Comparison of ENCODE assay signal across 8 cellular contexts in the genomic region with DNA sequence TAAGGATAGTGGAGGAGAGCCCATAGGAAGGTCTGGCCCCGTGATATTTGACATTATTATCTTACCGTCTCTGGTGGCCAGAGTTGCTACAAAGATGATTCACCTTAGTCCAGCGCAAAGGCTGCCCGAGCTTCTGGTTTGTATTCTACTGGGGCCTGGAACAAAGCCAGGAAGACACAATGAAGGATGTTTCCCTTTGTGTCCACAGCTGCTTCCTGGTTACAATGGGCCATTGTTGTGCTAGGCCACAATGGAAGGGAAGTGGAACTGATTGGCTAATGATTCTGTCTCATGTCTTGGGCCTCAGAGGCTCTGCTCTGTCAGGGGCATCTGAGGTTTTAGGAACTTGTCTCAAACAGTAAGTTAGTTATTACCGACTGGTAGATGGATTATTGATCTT.
DNase-seq lines count a peak whose midpoint lies in the region; ATAC-seq and TF ChIP-seq lines count a peak whose summit lies in the region.

No MANE protein-coding gene starts in this region.

- in situ Hi-C loops in SK-MEL-5 (cut with HindIII; ENCODE audit: low pct_unique_long_range_greater_than_20kb, low sequenced_read_pairs): no loop called here

- no peaks in the 10 kb centered on the region for H3K27me3 ChIP-seq in right cardiac atrium (ENCODE audit: control insufficient read depth, insufficient read depth)
- no peaks in the 10 kb centered on the region for H3K27me3 ChIP-seq in thyroid gland

- H3K36me3 Mint-ChIP-seq in activated T-helper 2 cell treated with anti-CD3 and anti-CD28 coated beads, Interferon-gamma antibody, Interleukin-2, Interleukin-4, amounts not matched to agents 10 μg/mL and 5 μg/mL and 100 μg/mL, durations not matched to agents 14 hours and 24 hours and 36 hours (ENCODE audit: low read depth): no peaks in the 10 kb centered on the region

- H3K27ac ChIP-seq in right cardiac atrium (ENCODE audit: low read length) (no peak overlapping the region), thyroid gland (no peak overlapping the region)

- ATAC-seq in GM18873 (IDR thresholded peaks at IDR 0.05; ENCODE audit: low FRiP score, unreplicated experiment) (peak; percentile 62), HG03175 (IDR thresholded peaks at IDR 0.05; ENCODE audit: unreplicated experiment) (peak; percentile 86), right cardiac atrium (peak; percentile 83), HG02884 (IDR thresholded peaks at IDR 0.05; ENCODE audit: unreplicated experiment) (no peak), GM19467 (IDR thresholded peaks at IDR 0.05; ENCODE audit: unreplicated experiment) (no peak)

- no peaks in the 10 kb centered on the region for H3K4me1 Mint-ChIP-seq in activated T-helper 2 cell treated with anti-CD3 and anti-CD28 coated beads, Interferon-gamma antibody, Interleukin-2, Interleukin-4, amounts not matched to agents 10 μg/mL and 5 μg/mL and 100 μg/mL, durations not matched to agents 14 hours and 24 hours and 36 hours (ENCODE audit: low read depth)

- no peak overlapping the region for H3K4me3 ChIP-seq in right cardiac atrium (ENCODE audit: low read length)
- H3K4me3 ChIP-seq in thyroid gland (replicated peaks in 1 of 3): no peak overlapping the region

- intact Hi-C loops in right cardiac atrium (cut with DNase I): no loop called here
- intact Hi-C loops in thyroid gland (cut with DNase I): no loop called here
- intact Hi-C loops in activated T-helper 2 cell treated with anti-CD3 and anti-CD28 coated beads, Interferon-gamma antibody, Interleukin-2, Interleukin-4, amounts not matched to agents 10 μg/mL and 5 μg/mL and 100 μg/mL, durations not matched to agents 14 hours and 24 hours and 36 hours (cut with micrococcal nuclease): no loop called here

- no peak overlapping the region for H3K4me3 Mint-ChIP-seq in activated T-helper 2 cell treated with anti-CD3 and anti-CD28 coated beads, Interferon-gamma antibody, Interleukin-2, Interleukin-4, amounts not matched to agents 10 μg/mL and 5 μg/mL and 100 μg/mL, durations not matched to agents 14 hours and 24 hours and 36 hours (ENCODE audit: low read depth)

- WGBS in right cardiac atrium: 48% methylated on average over 5 of the region's 5 CpGs
- WGBS in thyroid gland, 2 donors: 49 to 74% methylated on average over 5 of the region's 5 CpGs

- no peaks in the 10 kb centered on the region for H3K9me3 Mint-ChIP-seq in activated T-helper 2 cell treated with anti-CD3 and anti-CD28 coated beads, Interferon-gamma antibody, Interleukin-2, Interleukin-4, amounts not matched to agents 10 μg/mL and 5 μg/mL and 100 μg/mL, durations not matched to agents 14 hours and 24 hours and 36 hours

- H3K9me3 ChIP-seq in right cardiac atrium (ENCODE audit: control insufficient read depth, low read length): no peaks in the 10 kb centered on the region
- no peaks in the 10 kb centered on the region for H3K9me3 ChIP-seq in thyroid gland

- TF ChIP-seq CTCF in thyroid gland (IDR thresholded peaks at IDR 0.05): no peak

- no peak overlapping the region for H3K27ac Mint-ChIP-seq in activated T-helper 2 cell treated with anti-CD3 and anti-CD28 coated beads, Interferon-gamma antibody, Interleukin-2, Interleukin-4, amounts not matched to agents 10 μg/mL and 5 μg/mL and 100 μg/mL, durations not matched to agents 14 hours and 24 hours and 36 hours

- H3K4me1 ChIP-seq in right cardiac atrium (ENCODE audit: control insufficient read depth, insufficient read depth, low read length) (no peaks in the 10 kb centered on the region), thyroid gland (no peaks in the 10 kb centered on the region)

- H3K36me3 ChIP-seq in thyroid gland: no peaks in the 10 kb centered on the region

- TF ChIP-seq POLR2A in thyroid gland (IDR thresholded peaks at IDR 0.05): no peak

- no peaks in the 10 kb centered on the region for H3K27me3 Mint-ChIP-seq in activated T-helper 2 cell treated with anti-CD3 and anti-CD28 coated beads, Interferon-gamma antibody, Interleukin-2, Interleukin-4, amounts not matched to agents 10 μg/mL and 5 μg/mL and 100 μg/mL, durations not matched to agents 14 hours and 24 hours and 36 hours (ENCODE audit: low read depth)

- peak; percentile 96 for DNase-seq in SK-MEL-5 (ENCODE audit: low read depth, low spot score)
- peak; percentile 33 to 61 (median 48) for DNase-seq in right cardiac atrium
- no peak for DNase-seq in thyroid gland
- no peak for DNase-seq in activated T-helper 2 cell treated with anti-CD3 and anti-CD28 coated beads, Interferon-gamma antibody, Interleukin-2, Interleukin-4, amounts not matched to agents 10 μg/mL and 5 μg/mL and 100 μg/mL, durations not matched to agents 14 hours and 24 hours and 36 hours (ENCODE audit: low spot score)

Comparison
In these comparisons a context has a peak if more than half of its experiments do, and no peak if none do; other contexts are left out.
1. ATAC-seq: peak in GM18873 (single experiment), HG03175 (single experiment) and right cardiac atrium (2 of 2); none in HG02884 (single experiment) and GM19467 (single experiment).
2. DNase-seq: peak in SK-MEL-5 (single experiment) and right cardiac atrium (3 of 3); none in thyroid gland (0 of 2) and activated T-helper 2 cell treated with anti-CD3 and anti-CD28 coated beads, Interferon-gamma antibody, Interleukin-2, Interleukin-4, amounts not matched to agents 10 μg/mL and 5 μg/mL and 100 μg/mL, durations not matched to agents 14 hours and 24 hours and 36 hours (single experiment).